Comparison of ENCODE assay signal across 1 cellular context in genomic region chr3:37945407-37945802, GRCh38.
TF ChIP-seq lines count a peak whose summit lies in the region.

No MANE protein-coding gene starts in this region.

TF ChIP-seq in liver, 16 proteins besides CTCF, POLR2A, EP300 and RAD21 (continued from another document):
- TF ChIP-seq, protein P1, sequence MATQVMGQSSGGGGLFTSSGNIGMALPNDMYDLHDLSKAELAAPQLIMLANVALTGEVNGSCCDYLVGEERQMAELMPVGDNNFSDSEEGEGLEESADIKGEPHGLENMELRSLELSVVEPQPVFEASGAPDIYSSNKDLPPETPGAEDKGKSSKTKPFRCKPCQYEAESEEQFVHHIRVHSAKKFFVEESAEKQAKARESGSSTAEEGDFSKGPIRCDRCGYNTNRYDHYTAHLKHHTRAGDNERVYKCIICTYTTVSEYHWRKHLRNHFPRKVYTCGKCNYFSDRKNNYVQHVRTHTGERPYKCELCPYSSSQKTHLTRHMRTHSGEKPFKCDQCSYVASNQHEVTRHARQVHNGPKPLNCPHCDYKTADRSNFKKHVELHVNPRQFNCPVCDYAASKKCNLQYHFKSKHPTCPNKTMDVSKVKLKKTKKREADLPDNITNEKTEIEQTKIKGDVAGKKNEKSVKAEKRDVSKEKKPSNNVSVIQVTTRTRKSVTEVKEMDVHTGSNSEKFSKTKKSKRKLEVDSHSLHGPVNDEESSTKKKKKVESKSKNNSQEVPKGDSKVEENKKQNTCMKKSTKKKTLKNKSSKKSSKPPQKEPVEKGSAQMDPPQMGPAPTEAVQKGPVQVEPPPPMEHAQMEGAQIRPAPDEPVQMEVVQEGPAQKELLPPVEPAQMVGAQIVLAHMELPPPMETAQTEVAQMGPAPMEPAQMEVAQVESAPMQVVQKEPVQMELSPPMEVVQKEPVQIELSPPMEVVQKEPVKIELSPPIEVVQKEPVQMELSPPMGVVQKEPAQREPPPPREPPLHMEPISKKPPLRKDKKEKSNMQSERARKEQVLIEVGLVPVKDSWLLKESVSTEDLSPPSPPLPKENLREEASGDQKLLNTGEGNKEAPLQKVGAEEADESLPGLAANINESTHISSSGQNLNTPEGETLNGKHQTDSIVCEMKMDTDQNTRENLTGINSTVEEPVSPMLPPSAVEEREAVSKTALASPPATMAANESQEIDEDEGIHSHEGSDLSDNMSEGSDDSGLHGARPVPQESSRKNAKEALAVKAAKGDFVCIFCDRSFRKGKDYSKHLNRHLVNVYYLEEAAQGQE (IDR thresholded peaks at IDR 0.05): no peak
- no peak for TF ChIP-seq HNF4A (conservative IDR thresholded peaks at IDR 0.05)
- no peak for TF ChIP-seq HNF4G (IDR thresholded peaks at IDR 0.05)
- TF ChIP-seq YY1 (IDR thresholded peaks at IDR 0.05): no peak
- no peak for TF ChIP-seq ATF3 (IDR thresholded peaks at IDR 0.05)
